8 cellular contexts compared by ENCODE assay signal in the genomic region with DNA sequence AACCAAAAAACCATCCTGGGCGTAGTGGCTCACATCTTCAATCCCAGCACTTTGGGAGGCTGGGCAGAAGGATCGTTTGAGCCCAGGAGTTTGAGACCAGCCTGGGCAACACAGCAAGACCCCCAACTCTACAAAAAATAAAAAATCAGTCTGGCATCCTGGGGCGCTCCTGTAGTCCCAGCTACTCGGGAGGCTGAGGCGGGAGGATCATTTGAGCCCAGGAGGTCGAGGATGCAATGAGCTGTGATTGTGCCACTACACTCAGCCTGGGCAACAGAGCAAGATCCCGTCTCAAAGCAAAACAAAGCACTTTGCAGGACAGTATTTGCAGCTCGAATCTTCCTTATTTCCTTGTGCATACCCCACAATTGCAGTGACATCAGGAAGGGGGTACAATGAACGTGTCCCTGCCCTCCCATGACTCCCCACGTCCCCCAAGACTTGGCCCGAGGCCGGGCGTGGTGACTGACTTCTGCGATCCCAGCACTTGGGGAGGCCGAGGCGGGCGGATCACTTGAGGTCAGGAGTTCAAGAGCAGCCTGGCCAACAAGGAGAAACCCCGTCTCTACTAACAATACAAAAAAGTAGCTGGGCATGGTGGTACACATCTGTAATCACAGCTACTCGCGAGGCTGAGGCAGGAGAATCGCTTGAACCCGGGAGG. TPM values are rescaled to one million over a fixed set of nuclear protein-coding genes. Genes with fewer than 3 reads are reported as not detected.
DNase-seq lines count a peak whose midpoint lies in the region; ATAC-seq and TF ChIP-seq lines count a peak whose summit lies in the region.

No MANE protein-coding gene starts in this region.

- peak overlapping the region; percentile 96 for H3K4me3 Mint-ChIP-seq in CD4-positive, alpha-beta T cell
- H3K4me3 Mint-ChIP-seq in osteocyte (ENCODE audit: unreplicated experiment): peak overlapping the region; percentile 92

- CTCF ChIA-PET in CD4-positive, alpha-beta T cell (lab: Charles Lee): interaction anchor here (1.4 to 4.7 kb wide), 3 partner anchors 15 to 99 kb away, joined by 3 to 28 read pairs (median 4); a partner anchor contains a TSS
- CTCF ChIA-PET in PC-3 (lab: Charles Lee): interaction anchor here (4.8 kb wide), 1 partner anchor 115 kb away, joined by 147 read pairs; no protein-coding TSS in a partner anchor

- no peaks in the 10 kb centered on the region for H4K20me1 ChIP-seq in PC-3 (ENCODE audit: low read length)

- no peaks in the 10 kb centered on the region for H3K36me3 ChIP-seq in PC-3 (ENCODE audit: low read depth, low read length)

- H3K4me2 ChIP-seq in PC-3 (ENCODE audit: low read length): peak overlapping the region; percentile 86

- no peaks in the 10 kb centered on the region for H3K27me3 Mint-ChIP-seq in CD4-positive, alpha-beta T cell
- no peaks in the 10 kb centered on the region for H3K27me3 Mint-ChIP-seq in osteocyte (ENCODE audit: unreplicated experiment)

- no peaks in the 10 kb centered on the region for H3K9me2 ChIP-seq in PC-3 (replicated peaks; ENCODE audit: low read length)

- H3K9me3 Mint-ChIP-seq in CD4-positive, alpha-beta T cell: no peaks in the 10 kb centered on the region
- H3K9me3 Mint-ChIP-seq in osteocyte (ENCODE audit: unreplicated experiment): no peaks in the 10 kb centered on the region

- DNase-seq in CD4-positive, alpha-beta T cell: no peak
- DNase-seq in PC-3: no peak
- no peak for DNase-seq in epithelial cell of prostate (ENCODE audit: low read depth, low spot score)
- no peak for DNase-seq in osteocyte (ENCODE audit: extremely low spot score, unreplicated experiment)
- no peak for DNase-seq in HT-29 (ENCODE audit: low spot score)
- no peak for DNase-seq in amygdala (lab: John Stamatoyannopoulos, UW)
- DNase-seq in omental fat pad (ENCODE audit: low spot score): no peak
- no peak for DNase-seq in NCI-H1105 (lab: John Stamatoyannopoulos, UW)

- POLR2A ChIA-PET in CD4-positive, alpha-beta T cell (lab: Charles Lee): interaction anchor here (1.3 to 2.1 kb wide), 5 partner anchors 14 to 434 kb away, joined by 3 to 9 read pairs (median 4); no protein-coding TSS in a partner anchor
- POLR2A ChIA-PET in PC-3 (lab: Charles Lee; ENCODE audit: unreplicated experiment): interaction anchor here (0.6 kb wide), 1 partner anchor 114 kb away, joined by 6 read pairs; no protein-coding TSS in a partner anchor

- H3K36me3 Mint-ChIP-seq in CD4-positive, alpha-beta T cell (ENCODE audit: low read depth): peaks cover 26% of the 10 kb centered on the region
- peaks cover 14% of the 10 kb centered on the region for H3K36me3 Mint-ChIP-seq in osteocyte (ENCODE audit: unreplicated experiment)

- no peaks in the 10 kb centered on the region for H3K27me3 ChIP-seq in CD4-positive, alpha-beta T cell (ENCODE audit: control insufficient read depth, insufficient read depth, low read length)
- no peaks in the 10 kb centered on the region for H3K27me3 ChIP-seq in PC-3 (ENCODE audit: low read length)

- BruUV-seq in PC-3 (replicated peaks; lab: Mats Ljungman, UMichigan): no TSS peak

- no peak for TF ChIP-seq CTCF in CD4-positive, alpha-beta T cell (IDR thresholded peaks at IDR 0.05)
- no peak for TF ChIP-seq CTCF in PC-3 (conservative IDR thresholded peaks at IDR 0.05; ENCODE audit: low read depth, low read length)
- no peak for TF ChIP-seq CTCF in osteocyte (IDR thresholded peaks at IDR 0.05)
- no peak for TF ChIP-seq CTCF in omental fat pad (IDR thresholded peaks at IDR 0.05)

- peaks cover 33% of the 10 kb centered on the region for H3K4me1 Mint-ChIP-seq in CD4-positive, alpha-beta T cell (ENCODE audit: low read depth)
- H3K4me1 Mint-ChIP-seq in osteocyte (ENCODE audit: unreplicated experiment): peaks cover 35% of the 10 kb centered on the region

- H3K4me1 ChIP-seq in PC-3 (ENCODE audit: insufficient read depth, low read length): peaks cover 13% of the 10 kb centered on the region

- H3K79me2 ChIP-seq in PC-3 (ENCODE audit: low read length): peaks cover 32% of the 10 kb centered on the region

- peak overlapping the region; percentile 29 for H3K27ac ChIP-seq in CD4-positive, alpha-beta T cell (ENCODE audit: low read depth, low read length)
- H3K27ac ChIP-seq in PC-3 (ENCODE audit: low read length) (peak overlapping the region; percentile 66; the same call in 1 of the 2 replicates), epithelial cell of prostate (peak overlapping the region; percentile 47)

- peak overlapping the region; percentile 89 for H3K27ac Mint-ChIP-seq in CD4-positive, alpha-beta T cell
- no peak overlapping the region for H3K27ac Mint-ChIP-seq in osteocyte (ENCODE audit: unreplicated experiment)

- no peak for ATAC-seq in CD4-positive, alpha-beta T cell (ENCODE audit: poor library complexity)
- no peak for ATAC-seq in PC-3
- ATAC-seq in omental fat pad (ENCODE audit: low FRiP score): no peak

- peak overlapping the region; percentile 98 for H2AFZ ChIP-seq in PC-3 (ENCODE audit: low read length)

- H3K4me3 ChIP-seq in PC-3 (ENCODE audit: low read length): peak overlapping the region; percentile 100

- H3F3A ChIP-seq in PC-3 (ENCODE audit: low read length, unreplicated experiment): no peaks in the 10 kb centered on the region

- intact Hi-C loops in CD4-positive, alpha-beta T cell (cut with DNase I, micrococcal nuclease): loop anchor here in 1 of 2 experiments (5.0 kb wide), 1 partner anchor 489 kb away; no protein-coding TSS in a partner anchor
- intact Hi-C loops in PC-3 (cut with micrococcal nuclease): no loop called here

- peak overlapping the region; percentile 98 for H3K9ac ChIP-seq in PC-3 (ENCODE audit: low read length)

- H3K9me3 ChIP-seq in CD4-positive, alpha-beta T cell (ENCODE audit: control insufficient read depth, low read length): no peaks in the 10 kb centered on the region
- H3K9me3 ChIP-seq in PC-3 (ENCODE audit: low read length): no peaks in the 10 kb centered on the region

RNA-seq across cellular contexts. Expression of a gene that starts 0.9 kb away (rescaled TPM):
- total RNA-seq in CD4-positive, alpha-beta T cell: 10 to 100 TPM; 31.7 to 39.1 TPM
- total RNA-seq in PC-3 (2014; rRNA removed) (1,095 and 1,098 TPM in 2 replicates), osteocyte (149 and 158 TPM in 2 replicates), omental fat pad (100 to 1,000 TPM; 194 to 357 (median 322) TPM)
- 482 and 492 TPM in 2 replicates for total RNA-seq in HT-29 (2014; rRNA removed; shearing (Covaris generic))

RNA-seq across cellular contexts. Expression of a gene that starts 11.9 kb away (rescaled TPM):
- total RNA-seq in CD4-positive, alpha-beta T cell: not detected
- total RNA-seq in PC-3 (2014; rRNA removed) (not detected in 2 replicates), osteocyte (not detected in 2 replicates), omental fat pad (under 1 TPM in 1 of 4 donors, not detected in 3; 0.19 TPM)
- not detected in 2 replicates for total RNA-seq in HT-29 (2014; rRNA removed; shearing (Covaris generic))

RNA-seq across cellular contexts. Expression of a gene that starts 41.6 kb away (rescaled TPM):
- total RNA-seq in CD4-positive, alpha-beta T cell: 100 to 1,000 TPM; 217 to 232 TPM
- 144 and 145 TPM in 2 replicates for total RNA-seq in PC-3 (2014; rRNA removed)
- total RNA-seq in osteocyte: 136 and 139 TPM in 2 replicates
- 117 and 146 TPM in 2 replicates for total RNA-seq in HT-29 (2014; rRNA removed; shearing (Covaris generic))
- total RNA-seq in omental fat pad: 10 to 100 TPM; 32.9 to 58.1 (median 46.8) TPM

RNA-seq across cellular contexts. Expression of a gene that starts 52.8 kb away (rescaled TPM):
- total RNA-seq in CD4-positive, alpha-beta T cell: 100 to 1,000 TPM; 666 to 672 TPM
- total RNA-seq in PC-3 (2014; rRNA removed) (167 and 178 TPM in 2 replicates), osteocyte (80.0 and 84.6 TPM in 2 replicates), omental fat pad (100 to 1,000 TPM in 3 of 4 donors, 10 to 100 TPM in 1; 67.5 to 669 (median 116) TPM)
- 77.7 and 79.9 TPM in 2 replicates for total RNA-seq in HT-29 (2014; rRNA removed; shearing (Covaris generic))
